Comparison of ENCODE assay signal across 21 cellular contexts in the genomic region with DNA sequence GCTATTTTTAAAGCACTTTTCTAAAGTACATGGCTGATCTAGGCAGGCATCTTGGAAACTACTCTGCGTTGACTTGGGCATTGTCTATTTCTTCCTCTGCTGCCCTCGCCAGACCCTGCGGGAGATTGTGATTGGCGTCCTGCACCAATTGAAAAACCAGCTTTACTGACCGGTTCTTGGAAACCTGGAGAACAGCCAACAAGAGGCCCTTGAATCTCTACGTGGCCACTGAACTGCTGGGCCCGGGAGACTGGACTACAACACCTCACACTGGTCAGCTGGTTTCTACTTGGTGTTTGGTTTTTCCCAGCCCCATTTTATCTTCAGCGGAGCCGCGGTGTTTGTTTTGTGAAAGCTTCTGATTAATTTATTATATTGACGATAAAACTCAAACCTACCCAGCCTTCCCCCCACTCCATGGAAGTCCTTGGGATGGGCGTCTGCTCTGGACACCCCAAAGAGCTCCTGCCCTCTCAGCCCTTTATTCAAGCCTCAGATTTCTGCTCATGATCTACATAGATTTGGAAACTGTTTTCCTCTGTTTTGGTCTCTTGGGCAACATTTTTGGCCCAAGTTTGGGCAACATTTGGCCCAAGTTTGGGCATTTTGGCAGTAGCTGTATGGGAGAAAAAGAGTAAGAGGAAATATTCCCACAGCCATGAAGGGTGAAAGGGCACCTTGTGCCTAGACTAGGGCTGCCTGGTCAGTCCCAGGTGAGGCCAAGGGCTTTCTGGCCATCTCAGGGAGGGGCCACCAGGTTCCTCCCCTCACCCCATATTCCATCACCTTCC. TPM values are rescaled to one million over a fixed set of nuclear protein-coding genes. Genes with fewer than 3 reads are reported as not detected.
A peak's percentile ranks its signal among the peaks of the same experiment; 100 is the strongest.
DNase-seq lines count a peak whose midpoint lies in the region; ATAC-seq and TF ChIP-seq lines count a peak whose summit lies in the region.
"Had no signal": no experiment of that assay in that cellular context is flagged by ENCODE, and none has a peak within 500 bp of the region (broad histone marks: within the 10 kb centered on the region; RNA-seq: fewer than 3 reads in every experiment).

No MANE protein-coding gene starts in this region.

- H3K4me3 ChIP-seq in left ventricle myocardium inferior (no peak overlapping the region), right atrium auricular region (no peak overlapping the region), body of pancreas (no peak overlapping the region), lower lobe of right lung (no peak overlapping the region), WERI-Rb-1 (ENCODE audit: low read depth, low read length) (no peak overlapping the region)
- H3K4me3 ChIP-seq: hepatocyte, skin epidermis had no signal

- ATAC-seq in body of pancreas (no peak), lower lobe of right lung (peak; percentile 6), GM18517 (IDR thresholded peaks at IDR 0.05; ENCODE audit: unreplicated experiment) (no peak)
- ATAC-seq: naive thymus-derived CD8-positive, alpha-beta T cell; Right ventricle myocardium inferior had no signal

- H3K27me3 ChIP-seq in left ventricle myocardium inferior (ENCODE audit: low read depth) (no peaks in the 10 kb centered on the region), right atrium auricular region (no peaks in the 10 kb centered on the region), body of pancreas (no peaks in the 10 kb centered on the region), lower lobe of right lung (ENCODE audit: low read depth) (no peaks in the 10 kb centered on the region), WERI-Rb-1 (ENCODE audit: insufficient read depth, low read depth, severe bottlenecking) (no peaks in the 10 kb centered on the region)
- H3K27me3 ChIP-seq: hepatocyte had no signal

- no peak for DNase-seq in left ventricle myocardium inferior
- DNase-seq in right atrium auricular region (ENCODE audit: low spot score), result no peak
- DNase-seq in body of pancreas, result peak; percentile 59 to 84 (median 80)
- no peak for DNase-seq in lower lobe of right lung
- no peak for DNase-seq in WERI-Rb-1
- no peak for DNase-seq in SW480 (ENCODE audit: low spot score)
- DNase-seq in central memory CD4-positive, alpha-beta T cell, result no peak
- DNase-seq: activated CD4-positive, alpha-beta T cell treated with anti-CD3 and anti-CD28 coated beads, Interleukin-2, amount 50 U/mL, for 1 hour; activated naive CD4-positive, alpha-beta T cell treated with Interleukin-2 at 50 U/mL for 16 hours; DMS79 treated with DMSO at 0.1 percent for 48 hours; endodermal cell; Karpas-422; naive thymus-derived CD8-positive, alpha-beta T cell; NCI-H1092; NCI-H2029 treated with DMSO at 0.1 percent for 48 hours; NCI-H510A treated with DMSO at 0.1 percent for 48 hours; stimulated activated CD4-positive, alpha-beta T cell treated with anti-CD3 and anti-CD28 coated beads, Interleukin-2, amount 100 ng/mL, for 48 hours had no signal

- H3K9me3 ChIP-seq in left ventricle myocardium inferior (replicated peaks), result no peaks in the 10 kb centered on the region
- no peaks in the 10 kb centered on the region for H3K9me3 ChIP-seq in right atrium auricular region
- no peaks in the 10 kb centered on the region for H3K9me3 ChIP-seq in body of pancreas
- no peaks in the 10 kb centered on the region for H3K9me3 ChIP-seq in lower lobe of right lung
- no peaks in the 10 kb centered on the region for H3K9me3 ChIP-seq in WERI-Rb-1 (ENCODE audit: severe bottlenecking)

- 19 to 30% methylated on average over 12 of the region's 12 CpGs for WGBS in body of pancreas, 2 donors

- intact Hi-C loops in left ventricle myocardium inferior (cut with micrococcal nuclease) (no loop called here), body of pancreas (cut with DNase I) (no loop called here), lower lobe of right lung (cut with DNase I) (no loop called here)

- TF ChIP-seq CTCF in left ventricle myocardium inferior (IDR thresholded peaks at IDR 0.05; ENCODE audit: borderline replicate concordance), result no peak
- no peak for TF ChIP-seq CTCF in right atrium auricular region (IDR thresholded peaks at IDR 0.05)
- TF ChIP-seq CTCF in body of pancreas (IDR thresholded peaks at IDR 0.05), result no peak
- no peak for TF ChIP-seq CTCF in lower lobe of right lung (IDR thresholded peaks at IDR 0.05)
- TF ChIP-seq CTCF in WERI-Rb-1 (IDR thresholded peaks at IDR 0.05; ENCODE audit: low read depth, low read length), result no peak

- peaks cover 42% of the 10 kb centered on the region for H3K4me1 ChIP-seq in left ventricle myocardium inferior
- peaks cover 0 to 33% of the 10 kb centered on the region in 2 donors for H3K4me1 ChIP-seq in right atrium auricular region
- peaks cover 43% of the 10 kb centered on the region for H3K4me1 ChIP-seq in body of pancreas
- peaks cover 32% of the 10 kb centered on the region for H3K4me1 ChIP-seq in lower lobe of right lung

- no peak for TF ChIP-seq POLR2A in body of pancreas (IDR thresholded peaks at IDR 0.05)

- H3K36me3 ChIP-seq in left ventricle myocardium inferior (peaks cover 69% of the 10 kb centered on the region), right atrium auricular region (peaks cover 60% of the 10 kb centered on the region), body of pancreas (replicated peaks in 1 of 2; ENCODE audit: insufficient read depth in 1 of 2, low read depth in 2 of 2) (peaks cover 7 to 29% of the 10 kb centered on the region in 2 donors), lower lobe of right lung (peaks cover 72% of the 10 kb centered on the region), WERI-Rb-1 (peaks cover 95% of the 10 kb centered on the region)

- H3K27ac ChIP-seq in left ventricle myocardium inferior (replicated peaks) (peak overlapping the region; percentile 27), right atrium auricular region (no peak overlapping the region), body of pancreas (peak overlapping the region; percentile 15 to 56 (median 26)), lower lobe of right lung (no peak overlapping the region), WERI-Rb-1 (no peak overlapping the region)
- H3K27ac ChIP-seq: hepatocyte, skin epidermis had no signal

RNA-seq across cellular contexts. Expression of gene MLX, which starts 4.7 kb away (rescaled TPM):
- total RNA-seq in left ventricle myocardium inferior (79.7 TPM), right atrium auricular region (10 to 100 TPM; 40.1 to 63.6 TPM), body of pancreas (10 to 100 TPM; 24.9 to 28.7 TPM), lower lobe of right lung (70.5 TPM)

RNA-seq across cellular contexts. Expression of gene PSMC3IP, which starts 5.9 kb away (rescaled TPM):
- total RNA-seq in left ventricle myocardium inferior (2.5 TPM), right atrium auricular region (1 to 10 TPM; 1.2 to 1.6 TPM), body of pancreas (1 to 10 TPM in 1 of 2 donors, not detected in 1; 2.1 TPM), lower lobe of right lung (4.8 TPM)

RNA-seq across cellular contexts. Expression of gene COASY, which starts 9.7 kb away (rescaled TPM):
- total RNA-seq in left ventricle myocardium inferior (48.8 TPM), right atrium auricular region (10 to 100 TPM; 18.1 to 19.0 TPM), body of pancreas (10 to 100 TPM; 24.1 to 60.6 TPM), lower lobe of right lung (65.8 TPM)

RNA-seq across cellular contexts. Expression of gene HSD17B1, which starts 18.9 kb away (rescaled TPM):
- total RNA-seq in left ventricle myocardium inferior (0.99 TPM), right atrium auricular region (under 1 TPM; 0.39 to 0.78 TPM), body of pancreas (1 to 10 TPM in 1 of 2 donors, under 1 TPM in 1; 0.78 to 9.2 TPM), lower lobe of right lung (2.2 TPM)

RNA-seq across cellular contexts. Expression of gene NAGLU, which starts 35.6 kb away (rescaled TPM):
- total RNA-seq in left ventricle myocardium inferior, result 7.7 TPM
- total RNA-seq in right atrium auricular region, result 10 to 100 TPM; 19.6 to 22.1 TPM
- total RNA-seq in body of pancreas, result 100 to 1,000 TPM in 1 of 2 donors, 10 to 100 TPM in 1; 46.4 to 110 TPM
- 39.1 TPM for total RNA-seq in lower lobe of right lung

Comparison
In these comparisons a context has a peak if more than half of its experiments do, and no peak if none do; other contexts are left out.
1. H3K27ac ChIP-seq: peak in left ventricle myocardium inferior (single experiment) and body of pancreas (4 of 4); none in right atrium auricular region (0 of 2), lower lobe of right lung (single experiment) and WERI-Rb-1 (single experiment).
2. DNase-seq: peak in body of pancreas (4 of 4); none in left ventricle myocardium inferior (single experiment), right atrium auricular region (single experiment), lower lobe of right lung (single experiment), WERI-Rb-1 (single experiment), SW480 (single experiment) and central memory CD4-positive, alpha-beta T cell (single experiment).
3. ATAC-seq: peak in lower lobe of right lung (2 of 2); none in body of pancreas (single experiment) and GM18517 (single experiment).